Comparison of ENCODE assay signal across 8 cellular contexts in genomic region chr19:42176990-42177685, GRCh38. TPM values are rescaled to one million over a fixed set of nuclear protein-coding genes. Genes with fewer than 3 reads are reported as not detected.
DNase-seq lines count a peak whose midpoint lies in the region; ATAC-seq, FAIRE-seq and TF ChIP-seq lines count a peak whose summit lies in the region.

No MANE protein-coding gene starts in this region.

- no peaks in the 10 kb centered on the region for H3K9me3 ChIP-seq in keratinocyte (ENCODE audit: control insufficient read depth, low read depth, low read length)

- H3K4me3 ChIP-seq in cardiac fibroblast (replicated peaks in 1 of 2; ENCODE audit: low read depth in 2 of 2, low read length in 2 of 2) = peak overlapping the region; percentile 36 to 53
- H3K4me3 ChIP-seq in keratinocyte (ENCODE audit: control insufficient read depth in 2 of 3, extremely low read depth in 1 of 3, insufficient read depth in 2 of 3, low read depth in 1 of 3, low read length in 3 of 3) = peak overlapping the region in 1 of 3 experiments; percentile 72

- no peaks in the 10 kb centered on the region for H3K9me1 ChIP-seq in keratinocyte (ENCODE audit: control insufficient read depth, extremely low read depth, insufficient read depth, low read length)

- ATAC-seq in GM21825 (IDR thresholded peaks at IDR 0.05; ENCODE audit: unreplicated experiment) (peak; percentile 72), HG03045 (IDR thresholded peaks at IDR 0.05; ENCODE audit: unreplicated experiment) (no peak)

- dilution Hi-C loops in keratinocyte (cut with MboI; ENCODE audit: extremely low pct_ligation_motif_present, low sequenced_read_pairs) = no loop called here

- H3K36me3 ChIP-seq in keratinocyte (ENCODE audit: control insufficient read depth in 2 of 2, extremely low read depth in 1 of 2, insufficient read depth in 2 of 2, low read length in 2 of 2) = no peaks in the 10 kb centered on the region

- H3K27ac ChIP-seq in keratinocyte (ENCODE audit: control insufficient read depth, insufficient read depth, low read length) = no peak overlapping the region

- H3K4me2 ChIP-seq in keratinocyte (ENCODE audit: control insufficient read depth, extremely low read depth, insufficient read depth, low read depth, low read length) = no peak overlapping the region

- FAIRE-seq in keratinocyte (lab: Jason Lieb, UNC) = no peak

- H2AFZ ChIP-seq in keratinocyte (ENCODE audit: control insufficient read depth, low read length) = no peak overlapping the region

- H3K9ac ChIP-seq in keratinocyte (ENCODE audit: control insufficient read depth, extremely low read depth, insufficient read depth, low read length) = no peak overlapping the region

- H3K4me1 ChIP-seq in keratinocyte (ENCODE audit: control insufficient read depth, extremely low read depth, insufficient read depth, low read length) = peaks cover 11% of the 10 kb centered on the region

- no peaks in the 10 kb centered on the region for H4K20me1 ChIP-seq in keratinocyte (ENCODE audit: control insufficient read depth, extremely low read depth, insufficient read depth, low read length)

- H3K79me2 ChIP-seq in keratinocyte (ENCODE audit: control insufficient read depth, insufficient read depth, low read length) = no peaks in the 10 kb centered on the region

- DNase-seq in AG08395 (ENCODE audit: low spot score) (peak; percentile 74), NCI-H2171 (lab: John Stamatoyannopoulos, UW) (peak; percentile 87), cardiac fibroblast (ENCODE audit: low read depth in 2 of 2) (peak; percentile 73 to 74), keratinocyte (ENCODE audit: low read depth, low spot score) (no peak)
- DNase-seq in activated CD4-positive, CD25-positive, alpha-beta regulatory T cell (lab: John Stamatoyannopoulos, UW) = peak; percentile 49 to 56 (median 54)
- peak; percentile 41 to 76 (median 57) for DNase-seq in stimulated activated CD4-positive, alpha-beta T cell treated with anti-CD3 and anti-CD28 coated beads, Interleukin-12 subunit alpha, Interleukin-12 subunit beta, amount 100 ng/mL, for 48 hours (ENCODE audit: low read depth in 2 of 3, low spot score in 1 of 3)

- peak; percentile 28 for TF ChIP-seq CTCF in cardiac fibroblast (IDR thresholded peaks at IDR 0.05; ENCODE audit: low read depth, low read length)
- TF ChIP-seq CTCF in keratinocyte (optimal IDR thresholded peaks at IDR 0.05 in 1 of 3, IDR thresholded peaks at IDR 0.05 in 1 of 3, conservative IDR thresholded peaks at IDR 0.05 in 1 of 3; ENCODE audit: extremely low read depth in 1 of 3, insufficient read depth in 2 of 3, low read length in 3 of 3) = peak in 2 of 3 experiments; percentile 51 to 75

- H3K27me3 ChIP-seq in keratinocyte (ENCODE audit: control insufficient read depth, extremely low read depth, insufficient read depth, low read length) = peaks cover 49% of the 10 kb centered on the region

RNA-seq across cellular contexts. Expression of gene DEDD2, which starts 40.3 kb away (rescaled TPM):
- polyA plus RNA-seq in keratinocyte = 17.1 to 29.8 TPM (median 20.8 TPM) in 3 replicates
- polyA plus RNA-seq in keratinocyte (2011; ENCODE audit: low read depth) = 6.6 TPM
- polyA plus RNA-seq in keratinocyte (2011; cell fraction: cytosol; rRNA removed) = 14.3 and 23.0 TPM in 2 replicates
- polyA plus RNA-seq in keratinocyte (2011; cell fraction: nucleus; rRNA removed) = 15.9 and 20.4 TPM in 2 replicates
- polyA plus RNA-seq in keratinocyte (2012; ENCODE audit: low replicate concordance) = 17.4 and 40.6 TPM in 2 replicates
- 11.1 to 19.3 TPM (median 18.1 TPM) in 3 replicates for polyA minus RNA-seq in keratinocyte
- 15.7 TPM for polyA minus RNA-seq in keratinocyte (2011; cell fraction: cytosol; rRNA and poly(A)+ RNA removed)
- polyA minus RNA-seq in keratinocyte (2011; cell fraction: nucleus; rRNA and poly(A)+ RNA removed) = 6.4 and 8.7 TPM in 2 replicates

RNA-seq across cellular contexts. Expression of gene ZNF526, which starts 43.0 kb away (rescaled TPM):
- 5.0 to 9.3 TPM (median 5.4 TPM) in 3 replicates for polyA plus RNA-seq in keratinocyte
- polyA plus RNA-seq in keratinocyte (2011; ENCODE audit: low read depth) = 2.6 TPM
- 3.5 and 5.4 TPM in 2 replicates for polyA plus RNA-seq in keratinocyte (2011; cell fraction: cytosol; rRNA removed)
- polyA plus RNA-seq in keratinocyte (2011; cell fraction: nucleus; rRNA removed) = 8.5 and 9.5 TPM in 2 replicates
- polyA plus RNA-seq in keratinocyte (2012; ENCODE audit: low replicate concordance) = 3.0 and 10.6 TPM in 2 replicates
- polyA minus RNA-seq in keratinocyte = 12.2 to 20.7 TPM (median 12.3 TPM) in 3 replicates
- 15.5 TPM for polyA minus RNA-seq in keratinocyte (2011; cell fraction: cytosol; rRNA and poly(A)+ RNA removed)
- 9.7 and 14.7 TPM in 2 replicates for polyA minus RNA-seq in keratinocyte (2011; cell fraction: nucleus; rRNA and poly(A)+ RNA removed)

RNA-seq across cellular contexts. Expression of gene POU2F2, which starts 44.9 kb away (rescaled TPM):
- polyA plus RNA-seq in keratinocyte = 7.0 to 9.6 TPM (median 7.1 TPM) in 3 replicates
- 1.2 TPM for polyA plus RNA-seq in keratinocyte (2011; ENCODE audit: low read depth)
- polyA plus RNA-seq in keratinocyte (2011; cell fraction: cytosol; rRNA removed) = 4.2 and 6.7 TPM in 2 replicates
- 22.1 and 33.4 TPM in 2 replicates for polyA plus RNA-seq in keratinocyte (2011; cell fraction: nucleus; rRNA removed)
- polyA plus RNA-seq in keratinocyte (2012; ENCODE audit: low replicate concordance) = 3.1 and 15.9 TPM in 2 replicates
- polyA minus RNA-seq in keratinocyte = 3.4 to 4.3 TPM (median 3.4 TPM) in 3 replicates
- polyA minus RNA-seq in keratinocyte (2011; cell fraction: cytosol; rRNA and poly(A)+ RNA removed) = 4.2 TPM
- 8.4 and 10.5 TPM in 2 replicates for polyA minus RNA-seq in keratinocyte (2011; cell fraction: nucleus; rRNA and poly(A)+ RNA removed)
